ENCODE assay signal across 1 cellular context in the genomic region with DNA sequence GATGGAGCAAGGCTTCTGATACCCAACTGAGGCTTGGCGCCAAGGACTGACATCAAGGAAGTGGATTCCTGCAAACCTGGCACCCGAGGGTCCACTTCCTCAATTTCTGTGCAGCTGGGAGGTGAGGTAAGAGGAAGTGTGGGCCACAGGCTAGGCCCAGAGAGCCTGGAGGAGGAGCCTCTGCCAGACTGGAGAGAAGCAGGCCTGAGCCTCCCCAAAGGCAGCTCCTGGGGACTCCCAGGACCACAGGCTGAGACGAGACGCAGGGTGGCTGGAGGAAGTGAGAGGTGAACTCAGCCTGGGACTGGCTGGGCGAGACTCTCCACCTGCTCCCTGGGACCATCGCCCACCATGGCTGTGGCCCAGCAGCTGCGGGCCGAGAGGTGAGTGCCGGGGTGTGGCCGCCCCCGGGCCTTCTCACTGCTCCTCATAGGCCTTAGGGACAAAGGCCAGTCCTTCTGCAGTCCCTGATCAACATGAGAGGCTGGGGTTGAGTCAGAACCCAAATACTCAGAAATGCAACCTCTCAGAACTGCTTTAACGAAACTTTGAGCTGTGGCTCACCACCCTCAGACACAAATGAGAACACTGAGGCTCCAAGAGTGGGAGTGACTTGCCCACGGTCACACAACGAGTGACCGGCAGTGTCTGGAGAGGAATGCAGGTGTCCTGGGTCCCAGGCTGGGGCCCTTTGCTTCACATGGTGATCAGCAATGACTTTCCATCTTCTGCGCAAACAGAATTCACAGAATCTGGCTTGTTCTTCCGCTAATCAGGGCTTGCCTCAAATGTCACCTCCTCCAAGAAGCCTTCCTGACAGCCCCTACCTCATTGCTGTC.
TF ChIP-seq lines count a peak whose summit lies in the region.

A gene (plus strand): TSS at position 186 of the 839 bp plus-strand sequence. CDS start 166 bp downstream, at position 352.

TF ChIP-seq in GM12878, 131 proteins besides CTCF, POLR2A, EP300 and RAD21 (continued from another document and continues in another):
- TF ChIP-seq TCF7 (IDR thresholded peaks at IDR 0.05; ENCODE audit: borderline replicate concordance) (no peak; the same call in 1 of the 2 replicates), CHD2 (IDR thresholded peaks at IDR 0.05; ENCODE audit: borderline replicate concordance, low read depth, low read length) (peak; percentile 48; the same call in 1 of the 2 replicates), ZSCAN29 (IDR thresholded peaks at IDR 0.05) (no peak), SUZ12 (IDR thresholded peaks at IDR 0.05; ENCODE audit: unreplicated experiment) (no peak), PML (IDR thresholded peaks at IDR 0.05; ENCODE audit: low read length) (peak; percentile 41; the same call in 1 of the 2 replicates), NR2F1 (conservative IDR thresholded peaks at IDR 0.05) (peak; percentile 96), NR2C2 (IDR thresholded peaks at IDR 0.05; ENCODE audit: borderline replicate concordance, control insufficient read depth, insufficient read length, low read depth) (no peak), FOS (IDR thresholded peaks at IDR 0.05; ENCODE audit: borderline replicate concordance, extremely low read depth, insufficient read length) (no peak), EGR1 (IDR thresholded peaks at IDR 0.05; ENCODE audit: borderline replicate concordance in 1 of 2, low read depth in 2 of 2, low read length in 2 of 2) (peak in 1 of 2 experiments; percentile 80; a peak in 1 of 3 replicates), RCOR1 (conservative IDR thresholded peaks at IDR 0.05; ENCODE audit: low read depth, low read length) (0 out of 2 replicates have a peak, but pooled peaks have one; percentile 51), NR2C1 (IDR thresholded peaks at IDR 0.05) (no peak), ZBED1 (IDR thresholded peaks at IDR 0.05; ENCODE audit: borderline replicate concordance) (no peak; the same call in 1 of the 2 replicates), MYC (IDR thresholded peaks at IDR 0.05; ENCODE audit: insufficient read depth, insufficient read length, insufficient replicate concordance, low read length, severe bottlenecking) (no peak), NFYA (IDR thresholded peaks at IDR 0.05; ENCODE audit: borderline replicate concordance, low read depth, low read length) (no peak), CEBPB (IDR thresholded peaks at IDR 0.05; ENCODE audit: borderline replicate concordance in 1 of 2, low read depth in 2 of 2, low read length in 2 of 2) (no peak), BMI1 (IDR thresholded peaks at IDR 0.05; ENCODE audit: borderline replicate concordance) (no peak), RFX5 (IDR thresholded peaks at IDR 0.05; ENCODE audit: low read depth, low read length) (no peak; the same call in 1 of the 2 replicates)
- TF ChIP-seq, protein P1, sequence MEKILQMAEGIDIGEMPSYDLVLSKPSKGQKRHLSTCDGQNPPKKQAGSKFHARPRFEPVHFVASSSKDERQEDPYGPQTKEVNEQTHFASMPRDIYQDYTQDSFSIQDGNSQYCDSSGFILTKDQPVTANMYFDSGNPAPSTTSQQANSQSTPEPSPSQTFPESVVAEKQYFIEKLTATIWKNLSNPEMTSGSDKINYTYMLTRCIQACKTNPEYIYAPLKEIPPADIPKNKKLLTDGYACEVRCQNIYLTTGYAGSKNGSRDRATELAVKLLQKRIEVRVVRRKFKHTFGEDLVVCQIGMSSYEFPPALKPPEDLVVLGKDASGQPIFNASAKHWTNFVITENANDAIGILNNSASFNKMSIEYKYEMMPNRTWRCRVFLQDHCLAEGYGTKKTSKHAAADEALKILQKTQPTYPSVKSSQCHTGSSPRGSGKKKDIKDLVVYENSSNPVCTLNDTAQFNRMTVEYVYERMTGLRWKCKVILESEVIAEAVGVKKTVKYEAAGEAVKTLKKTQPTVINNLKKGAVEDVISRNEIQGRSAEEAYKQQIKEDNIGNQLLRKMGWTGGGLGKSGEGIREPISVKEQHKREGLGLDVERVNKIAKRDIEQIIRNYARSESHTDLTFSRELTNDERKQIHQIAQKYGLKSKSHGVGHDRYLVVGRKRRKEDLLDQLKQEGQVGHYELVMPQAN (conservative IDR thresholded peaks at IDR 0.05), result no peak
- TF ChIP-seq, protein P2, sequence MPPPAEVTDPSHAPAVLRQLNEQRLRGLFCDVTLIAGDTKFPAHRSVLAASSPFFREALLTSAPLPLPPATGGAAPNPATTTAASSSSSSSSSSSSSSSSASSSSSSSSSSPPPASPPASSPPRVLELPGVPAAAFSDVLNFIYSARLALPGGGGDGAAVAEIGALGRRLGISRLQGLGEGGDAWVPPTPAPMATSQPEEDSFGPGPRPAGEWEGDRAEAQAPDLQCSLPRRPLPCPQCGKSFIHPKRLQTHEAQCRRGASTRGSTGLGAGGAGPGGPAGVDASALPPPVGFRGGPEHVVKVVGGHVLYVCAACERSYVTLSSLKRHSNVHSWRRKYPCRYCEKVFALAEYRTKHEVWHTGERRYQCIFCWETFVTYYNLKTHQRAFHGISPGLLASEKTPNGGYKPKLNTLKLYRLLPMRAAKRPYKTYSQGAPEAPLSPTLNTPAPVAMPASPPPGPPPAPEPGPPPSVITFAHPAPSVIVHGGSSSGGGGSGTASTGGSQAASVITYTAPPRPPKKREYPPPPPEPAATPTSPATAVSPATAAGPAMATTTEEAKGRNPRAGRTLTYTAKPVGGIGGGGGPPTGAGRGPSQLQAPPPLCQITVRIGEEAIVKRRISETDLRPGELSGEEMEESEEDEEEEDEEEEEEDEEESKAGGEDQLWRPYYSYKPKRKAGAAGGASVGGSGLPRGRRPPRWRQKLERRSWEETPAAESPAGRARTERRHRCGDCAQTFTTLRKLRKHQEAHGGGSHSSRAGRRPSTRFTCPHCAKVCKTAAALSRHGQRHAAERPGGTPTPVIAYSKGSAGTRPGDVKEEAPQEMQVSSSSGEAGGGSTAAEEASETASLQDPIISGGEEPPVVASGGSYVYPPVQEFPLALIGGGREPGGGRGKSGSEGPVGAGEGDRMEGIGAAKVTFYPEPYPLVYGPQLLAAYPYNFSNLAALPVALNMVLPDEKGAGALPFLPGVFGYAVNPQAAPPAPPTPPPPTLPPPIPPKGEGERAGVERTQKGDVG (CRISPR knock-in tag; IDR thresholded peaks at IDR 0.05), result peak; percentile 47; the same call in 1 of the 2 replicates
- TF ChIP-seq, protein P3, sequence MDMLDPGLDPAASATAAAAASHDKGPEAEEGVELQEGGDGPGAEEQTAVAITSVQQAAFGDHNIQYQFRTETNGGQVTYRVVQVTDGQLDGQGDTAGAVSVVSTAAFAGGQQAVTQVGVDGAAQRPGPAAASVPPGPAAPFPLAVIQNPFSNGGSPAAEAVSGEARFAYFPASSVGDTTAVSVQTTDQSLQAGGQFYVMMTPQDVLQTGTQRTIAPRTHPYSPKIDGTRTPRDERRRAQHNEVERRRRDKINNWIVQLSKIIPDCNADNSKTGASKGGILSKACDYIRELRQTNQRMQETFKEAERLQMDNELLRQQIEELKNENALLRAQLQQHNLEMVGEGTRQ (IDR thresholded peaks at IDR 0.05; ENCODE audit: borderline replicate concordance, low read depth, low read length), result no peak
- TF ChIP-seq, protein P4, sequence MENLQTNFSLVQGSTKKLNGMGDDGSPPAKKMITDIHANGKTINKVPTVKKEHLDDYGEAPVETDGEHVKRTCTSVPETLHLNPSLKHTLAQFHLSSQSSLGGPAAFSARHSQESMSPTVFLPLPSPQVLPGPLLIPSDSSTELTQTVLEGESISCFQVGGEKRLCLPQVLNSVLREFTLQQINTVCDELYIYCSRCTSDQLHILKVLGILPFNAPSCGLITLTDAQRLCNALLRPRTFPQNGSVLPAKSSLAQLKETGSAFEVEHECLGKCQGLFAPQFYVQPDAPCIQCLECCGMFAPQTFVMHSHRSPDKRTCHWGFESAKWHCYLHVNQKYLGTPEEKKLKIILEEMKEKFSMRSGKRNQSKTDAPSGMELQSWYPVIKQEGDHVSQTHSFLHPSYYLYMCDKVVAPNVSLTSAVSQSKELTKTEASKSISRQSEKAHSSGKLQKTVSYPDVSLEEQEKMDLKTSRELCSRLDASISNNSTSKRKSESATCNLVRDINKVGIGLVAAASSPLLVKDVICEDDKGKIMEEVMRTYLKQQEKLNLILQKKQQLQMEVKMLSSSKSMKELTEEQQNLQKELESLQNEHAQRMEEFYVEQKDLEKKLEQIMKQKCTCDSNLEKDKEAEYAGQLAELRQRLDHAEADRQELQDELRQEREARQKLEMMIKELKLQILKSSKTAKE (IDR thresholded peaks at IDR 0.05; ENCODE audit: low read depth, poor library complexity, severe bottlenecking), result peak; percentile 94
- TF ChIP-seq, protein P5, sequence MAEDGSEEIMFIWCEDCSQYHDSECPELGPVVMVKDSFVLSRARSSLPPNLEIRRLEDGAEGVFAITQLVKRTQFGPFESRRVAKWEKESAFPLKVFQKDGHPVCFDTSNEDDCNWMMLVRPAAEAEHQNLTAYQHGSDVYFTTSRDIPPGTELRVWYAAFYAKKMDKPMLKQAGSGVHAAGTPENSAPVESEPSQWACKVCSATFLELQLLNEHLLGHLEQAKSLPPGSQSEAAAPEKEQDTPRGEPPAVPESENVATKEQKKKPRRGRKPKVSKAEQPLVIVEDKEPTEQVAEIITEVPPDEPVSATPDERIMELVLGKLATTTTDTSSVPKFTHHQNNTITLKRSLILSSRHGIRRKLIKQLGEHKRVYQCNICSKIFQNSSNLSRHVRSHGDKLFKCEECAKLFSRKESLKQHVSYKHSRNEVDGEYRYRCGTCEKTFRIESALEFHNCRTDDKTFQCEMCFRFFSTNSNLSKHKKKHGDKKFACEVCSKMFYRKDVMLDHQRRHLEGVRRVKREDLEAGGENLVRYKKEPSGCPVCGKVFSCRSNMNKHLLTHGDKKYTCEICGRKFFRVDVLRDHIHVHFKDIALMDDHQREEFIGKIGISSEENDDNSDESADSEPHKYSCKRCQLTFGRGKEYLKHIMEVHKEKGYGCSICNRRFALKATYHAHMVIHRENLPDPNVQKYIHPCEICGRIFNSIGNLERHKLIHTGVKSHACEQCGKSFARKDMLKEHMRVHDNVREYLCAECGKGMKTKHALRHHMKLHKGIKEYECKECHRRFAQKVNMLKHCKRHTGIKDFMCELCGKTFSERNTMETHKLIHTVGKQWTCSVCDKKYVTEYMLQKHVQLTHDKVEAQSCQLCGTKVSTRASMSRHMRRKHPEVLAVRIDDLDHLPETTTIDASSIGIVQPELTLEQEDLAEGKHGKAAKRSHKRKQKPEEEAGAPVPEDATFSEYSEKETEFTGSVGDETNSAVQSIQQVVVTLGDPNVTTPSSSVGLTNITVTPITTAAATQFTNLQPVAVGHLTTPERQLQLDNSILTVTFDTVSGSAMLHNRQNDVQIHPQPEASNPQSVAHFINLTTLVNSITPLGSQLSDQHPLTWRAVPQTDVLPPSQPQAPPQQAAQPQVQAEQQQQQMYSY (CRISPR knock-in tag; IDR thresholded peaks at IDR 0.05), result no peak
- TF ChIP-seq, protein P6, sequence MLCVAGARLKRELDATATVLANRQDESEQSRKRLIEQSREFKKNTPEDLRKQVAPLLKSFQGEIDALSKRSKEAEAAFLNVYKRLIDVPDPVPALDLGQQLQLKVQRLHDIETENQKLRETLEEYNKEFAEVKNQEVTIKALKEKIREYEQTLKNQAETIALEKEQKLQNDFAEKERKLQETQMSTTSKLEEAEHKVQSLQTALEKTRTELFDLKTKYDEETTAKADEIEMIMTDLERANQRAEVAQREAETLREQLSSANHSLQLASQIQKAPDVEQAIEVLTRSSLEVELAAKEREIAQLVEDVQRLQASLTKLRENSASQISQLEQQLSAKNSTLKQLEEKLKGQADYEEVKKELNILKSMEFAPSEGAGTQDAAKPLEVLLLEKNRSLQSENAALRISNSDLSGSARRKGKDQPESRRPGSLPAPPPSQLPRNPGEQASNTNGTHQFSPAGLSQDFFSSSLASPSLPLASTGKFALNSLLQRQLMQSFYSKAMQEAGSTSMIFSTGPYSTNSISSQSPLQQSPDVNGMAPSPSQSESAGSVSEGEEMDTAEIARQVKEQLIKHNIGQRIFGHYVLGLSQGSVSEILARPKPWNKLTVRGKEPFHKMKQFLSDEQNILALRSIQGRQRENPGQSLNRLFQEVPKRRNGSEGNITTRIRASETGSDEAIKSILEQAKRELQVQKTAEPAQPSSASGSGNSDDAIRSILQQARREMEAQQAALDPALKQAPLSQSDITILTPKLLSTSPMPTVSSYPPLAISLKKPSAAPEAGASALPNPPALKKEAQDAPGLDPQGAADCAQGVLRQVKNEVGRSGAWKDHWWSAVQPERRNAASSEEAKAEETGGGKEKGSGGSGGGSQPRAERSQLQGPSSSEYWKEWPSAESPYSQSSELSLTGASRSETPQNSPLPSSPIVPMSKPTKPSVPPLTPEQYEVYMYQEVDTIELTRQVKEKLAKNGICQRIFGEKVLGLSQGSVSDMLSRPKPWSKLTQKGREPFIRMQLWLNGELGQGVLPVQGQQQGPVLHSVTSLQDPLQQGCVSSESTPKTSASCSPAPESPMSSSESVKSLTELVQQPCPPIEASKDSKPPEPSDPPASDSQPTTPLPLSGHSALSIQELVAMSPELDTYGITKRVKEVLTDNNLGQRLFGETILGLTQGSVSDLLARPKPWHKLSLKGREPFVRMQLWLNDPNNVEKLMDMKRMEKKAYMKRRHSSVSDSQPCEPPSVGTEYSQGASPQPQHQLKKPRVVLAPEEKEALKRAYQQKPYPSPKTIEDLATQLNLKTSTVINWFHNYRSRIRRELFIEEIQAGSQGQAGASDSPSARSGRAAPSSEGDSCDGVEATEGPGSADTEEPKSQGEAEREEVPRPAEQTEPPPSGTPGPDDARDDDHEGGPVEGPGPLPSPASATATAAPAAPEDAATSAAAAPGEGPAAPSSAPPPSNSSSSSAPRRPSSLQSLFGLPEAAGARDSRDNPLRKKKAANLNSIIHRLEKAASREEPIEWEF (IDR thresholded peaks at IDR 0.05; ENCODE audit: insufficient replicate concordance, low read depth, low read length), result peak; percentile 85
- TF ChIP-seq, protein P7, sequence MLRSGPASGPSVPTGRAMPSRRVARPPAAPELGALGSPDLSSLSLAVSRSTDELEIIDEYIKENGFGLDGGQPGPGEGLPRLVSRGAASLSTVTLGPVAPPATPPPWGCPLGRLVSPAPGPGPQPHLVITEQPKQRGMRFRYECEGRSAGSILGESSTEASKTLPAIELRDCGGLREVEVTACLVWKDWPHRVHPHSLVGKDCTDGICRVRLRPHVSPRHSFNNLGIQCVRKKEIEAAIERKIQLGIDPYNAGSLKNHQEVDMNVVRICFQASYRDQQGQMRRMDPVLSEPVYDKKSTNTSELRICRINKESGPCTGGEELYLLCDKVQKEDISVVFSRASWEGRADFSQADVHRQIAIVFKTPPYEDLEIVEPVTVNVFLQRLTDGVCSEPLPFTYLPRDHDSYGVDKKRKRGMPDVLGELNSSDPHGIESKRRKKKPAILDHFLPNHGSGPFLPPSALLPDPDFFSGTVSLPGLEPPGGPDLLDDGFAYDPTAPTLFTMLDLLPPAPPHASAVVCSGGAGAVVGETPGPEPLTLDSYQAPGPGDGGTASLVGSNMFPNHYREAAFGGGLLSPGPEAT (IDR thresholded peaks at IDR 0.05; ENCODE audit: low read depth), result peak; percentile 95
- TF ChIP-seq, protein P8, sequence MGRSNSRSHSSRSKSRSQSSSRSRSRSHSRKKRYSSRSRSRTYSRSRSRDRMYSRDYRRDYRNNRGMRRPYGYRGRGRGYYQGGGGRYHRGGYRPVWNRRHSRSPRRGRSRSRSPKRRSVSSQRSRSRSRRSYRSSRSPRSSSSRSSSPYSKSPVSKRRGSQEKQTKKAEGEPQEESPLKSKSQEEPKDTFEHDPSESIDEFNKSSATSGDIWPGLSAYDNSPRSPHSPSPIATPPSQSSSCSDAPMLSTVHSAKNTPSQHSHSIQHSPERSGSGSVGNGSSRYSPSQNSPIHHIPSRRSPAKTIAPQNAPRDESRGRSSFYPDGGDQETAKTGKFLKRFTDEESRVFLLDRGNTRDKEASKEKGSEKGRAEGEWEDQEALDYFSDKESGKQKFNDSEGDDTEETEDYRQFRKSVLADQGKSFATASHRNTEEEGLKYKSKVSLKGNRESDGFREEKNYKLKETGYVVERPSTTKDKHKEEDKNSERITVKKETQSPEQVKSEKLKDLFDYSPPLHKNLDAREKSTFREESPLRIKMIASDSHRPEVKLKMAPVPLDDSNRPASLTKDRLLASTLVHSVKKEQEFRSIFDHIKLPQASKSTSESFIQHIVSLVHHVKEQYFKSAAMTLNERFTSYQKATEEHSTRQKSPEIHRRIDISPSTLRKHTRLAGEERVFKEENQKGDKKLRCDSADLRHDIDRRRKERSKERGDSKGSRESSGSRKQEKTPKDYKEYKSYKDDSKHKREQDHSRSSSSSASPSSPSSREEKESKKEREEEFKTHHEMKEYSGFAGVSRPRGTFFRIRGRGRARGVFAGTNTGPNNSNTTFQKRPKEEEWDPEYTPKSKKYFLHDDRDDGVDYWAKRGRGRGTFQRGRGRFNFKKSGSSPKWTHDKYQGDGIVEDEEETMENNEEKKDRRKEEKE (IDR thresholded peaks at IDR 0.05), result no peak
